In the genomic region with DNA sequence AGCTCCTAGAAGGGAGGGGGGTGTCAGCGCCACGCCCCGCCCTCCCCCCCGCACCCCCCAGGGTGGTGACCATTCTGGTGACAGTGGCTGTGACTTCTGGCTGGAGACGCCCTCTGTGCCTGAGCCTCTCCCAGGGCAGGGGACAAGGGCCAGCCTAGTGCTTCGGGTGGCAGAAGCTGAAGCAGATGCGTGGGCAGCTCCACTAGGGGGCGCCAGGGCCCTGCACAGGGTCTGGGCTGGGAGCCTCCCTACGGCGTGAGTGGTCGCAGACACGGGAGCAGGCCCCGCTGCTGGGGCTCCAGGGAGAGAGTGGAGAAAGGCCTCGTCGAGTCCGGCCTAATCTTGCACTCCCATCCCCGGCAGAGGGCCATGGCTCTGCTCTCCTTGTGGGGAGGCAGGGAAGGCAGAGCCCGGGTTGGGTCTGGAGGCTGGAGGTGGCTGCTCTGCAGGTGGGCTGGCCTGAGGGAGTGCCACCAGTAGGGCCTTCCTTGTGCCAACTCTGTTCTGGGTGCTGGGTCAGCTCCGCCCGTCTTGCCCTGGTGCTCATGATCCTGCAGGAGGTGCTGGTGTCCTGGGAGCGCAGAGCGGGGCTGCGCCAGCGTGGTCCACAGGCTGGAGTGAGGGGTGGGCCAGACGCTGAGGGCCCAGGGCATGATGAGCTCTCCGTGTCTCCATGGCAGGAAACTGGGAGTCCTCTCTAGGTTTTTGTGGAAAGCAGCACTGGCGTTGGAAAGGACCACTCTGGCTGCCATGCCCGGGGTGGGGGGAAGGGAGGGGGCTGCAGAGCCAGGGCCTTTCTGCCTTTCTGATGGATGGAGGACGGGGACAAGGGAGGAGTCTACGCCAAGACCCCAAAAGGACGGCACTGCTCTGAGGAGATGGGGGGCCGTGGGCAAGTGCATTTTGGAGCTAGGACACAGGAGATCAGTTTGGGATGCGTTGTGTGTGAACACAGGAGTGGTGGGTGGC, we compare ENCODE assay signal across 8 cellular contexts. TPM values are rescaled to one million over a fixed set of nuclear protein-coding genes. Genes with fewer than 3 reads are reported as not detected.
DNase-seq lines count a peak whose midpoint lies in the region; ATAC-seq and TF ChIP-seq lines count a peak whose summit lies in the region.

No MANE protein-coding gene starts in this region.

- no peak overlapping the region for H3K27ac Mint-ChIP-seq in CD8-positive, alpha-beta T cell
- H3K27ac Mint-ChIP-seq in activated naive CD8-positive, alpha-beta T cell treated with anti-CD3 and anti-CD28 coated beads, Interleukin-2, amount 10 ng/mL, durations not matched to agents 7 days and 5 days = peak overlapping the region; percentile 65

- POLR2A ChIA-PET in CD8-positive, alpha-beta T cell (lab: Charles Lee) = interaction anchor here (2.5 to 3.9 kb wide), 3 partner anchors 17 to 61 kb away, joined by 10 to 26 read pairs (median 21); a partner anchor contains a TSS
- POLR2A ChIA-PET in activated naive CD8-positive, alpha-beta T cell treated with anti-CD3 and anti-CD28 coated beads, Interleukin-2, amount 10 ng/mL, durations not matched to agents 7 days and 5 days (lab: Charles Lee) = interaction anchor here (0.7 to 5.7 kb wide), 8 partner anchors 10 to 79 kb away, joined by 3 to 39 read pairs (median 4); a partner anchor contains a TSS

- peaks cover 31% of the 10 kb centered on the region for H3K4me1 ChIP-seq in CD8-positive, alpha-beta T cell (ENCODE audit: insufficient read depth, low read length)

- peak in 6 of 7 experiments; percentile 48 to 77 (median 62) for DNase-seq in CD8-positive, alpha-beta T cell
- DNase-seq in KBM-7 (peak; percentile 68), T follicular helper cell (ENCODE audit: low read depth) (peak; percentile 42), iPS-NIHi7 (ENCODE audit: extremely low spot score) (peak; percentile 87), KG1 (lab: John Stamatoyannopoulos, UW) (no peak)
- DNase-seq in activated naive CD8-positive, alpha-beta T cell treated with anti-CD3 and anti-CD28 coated beads, Interleukin-2, amount 10 ng/mL, durations not matched to agents 7 days and 5 days = peak; percentile 82
- peak; percentile 40 for DNase-seq in stimulated activated CD8-positive, alpha-beta memory T cell treated with anti-CD3 and anti-CD28 coated beads, Interleukin-12 subunit alpha, Interleukin-12 subunit beta, amount 100 ng/mL, for 1 hour (ENCODE audit: low read depth)

- ATAC-seq in CD8-positive, alpha-beta T cell = no peak
- ATAC-seq in activated naive CD8-positive, alpha-beta T cell treated with anti-CD3 and anti-CD28 coated beads, Interleukin-2, amount 10 ng/mL, durations not matched to agents 7 days and 5 days (ENCODE audit: low read depth) = no peak
- no peak for ATAC-seq in GM19467 (IDR thresholded peaks at IDR 0.05; ENCODE audit: unreplicated experiment)

- H3K36me3 ChIP-seq in CD8-positive, alpha-beta T cell (ENCODE audit: insufficient read depth, low read length) = no peaks in the 10 kb centered on the region

- peaks cover 23% of the 10 kb centered on the region for H3K4me1 Mint-ChIP-seq in CD8-positive, alpha-beta T cell (ENCODE audit: low read depth)
- peaks cover 13% of the 10 kb centered on the region for H3K4me1 Mint-ChIP-seq in activated naive CD8-positive, alpha-beta T cell treated with anti-CD3 and anti-CD28 coated beads, Interleukin-2, amount 10 ng/mL, durations not matched to agents 7 days and 5 days

- H3K9me3 Mint-ChIP-seq in CD8-positive, alpha-beta T cell = no peaks in the 10 kb centered on the region
- no peaks in the 10 kb centered on the region for H3K9me3 Mint-ChIP-seq in activated naive CD8-positive, alpha-beta T cell treated with anti-CD3 and anti-CD28 coated beads, Interleukin-2, amount 10 ng/mL, durations not matched to agents 7 days and 5 days

- intact Hi-C loops in CD8-positive, alpha-beta T cell (cut with DNase I, micrococcal nuclease) = loop anchor here in 1 of 2 experiments (5.0 to 10.0 kb wide), 3 partner anchors 435 to 1032 kb away; a partner anchor contains a TSS

- no peaks in the 10 kb centered on the region for H3K27me3 Mint-ChIP-seq in CD8-positive, alpha-beta T cell (ENCODE audit: low read depth)
- H3K27me3 Mint-ChIP-seq in activated naive CD8-positive, alpha-beta T cell treated with anti-CD3 and anti-CD28 coated beads, Interleukin-2, amount 10 ng/mL, durations not matched to agents 7 days and 5 days = no peaks in the 10 kb centered on the region

- H3K27ac ChIP-seq in CD8-positive, alpha-beta T cell (ENCODE audit: low read depth, low read length) = no peak overlapping the region

- H3K4me3 Mint-ChIP-seq in CD8-positive, alpha-beta T cell = peak overlapping the region; percentile 1
- peak overlapping the region; percentile 22 for H3K4me3 Mint-ChIP-seq in activated naive CD8-positive, alpha-beta T cell treated with anti-CD3 and anti-CD28 coated beads, Interleukin-2, amount 10 ng/mL, durations not matched to agents 7 days and 5 days

- in situ Hi-C loops in KBM-7 (cut with MboI; ENCODE audit: low pct_unique_long_range_greater_than_20kb, low sequenced_read_pairs) = no loop called here

- CTCF ChIA-PET in CD8-positive, alpha-beta T cell (lab: Charles Lee) = interaction anchor here (0.5 to 13.1 kb wide), 23 partner anchors 9 to 285 kb away, joined by 3 to 220 read pairs (median 3); a partner anchor contains a TSS

- TF ChIP-seq CTCF in CD8-positive, alpha-beta T cell (IDR thresholded peaks at IDR 0.05) = peak; percentile 71

- no peaks in the 10 kb centered on the region for H3K27me3 ChIP-seq in CD8-positive, alpha-beta T cell (ENCODE audit: insufficient read depth, low read length)

- H3K36me3 Mint-ChIP-seq in CD8-positive, alpha-beta T cell = peaks cover 2% of the 10 kb centered on the region
- no peaks in the 10 kb centered on the region for H3K36me3 Mint-ChIP-seq in activated naive CD8-positive, alpha-beta T cell treated with anti-CD3 and anti-CD28 coated beads, Interleukin-2, amount 10 ng/mL, durations not matched to agents 7 days and 5 days

- H3K4me3 ChIP-seq in CD8-positive, alpha-beta T cell (ENCODE audit: low read depth, low read length) = no peak overlapping the region

- H3K9me3 ChIP-seq in CD8-positive, alpha-beta T cell (ENCODE audit: low read length) = no peaks in the 10 kb centered on the region

RNA-seq across cellular contexts. Expression of a gene that starts 2.5 kb away (rescaled TPM):
- total RNA-seq in CD8-positive, alpha-beta T cell = 10 to 100 TPM; 11.1 to 14.3 TPM
- total RNA-seq in activated naive CD8-positive, alpha-beta T cell treated with anti-CD3 and anti-CD28 coated beads, Interleukin-2, amount 10 ng/mL, durations not matched to agents 7 days and 5 days = 10 to 100 TPM; 62.0 to 64.7 TPM

RNA-seq across cellular contexts. Expression of a gene that starts 2.9 kb away (rescaled TPM):
- total RNA-seq in CD8-positive, alpha-beta T cell = 1 to 10 TPM; 5.1 to 5.6 TPM
- 10 to 100 TPM; 41.6 to 45.1 TPM for total RNA-seq in activated naive CD8-positive, alpha-beta T cell treated with anti-CD3 and anti-CD28 coated beads, Interleukin-2, amount 10 ng/mL, durations not matched to agents 7 days and 5 days

RNA-seq across cellular contexts. Expression of a gene that starts 11.3 kb away (rescaled TPM):
- total RNA-seq in CD8-positive, alpha-beta T cell = 1 to 10 TPM; 2.1 to 3.5 TPM
- total RNA-seq in activated naive CD8-positive, alpha-beta T cell treated with anti-CD3 and anti-CD28 coated beads, Interleukin-2, amount 10 ng/mL, durations not matched to agents 7 days and 5 days = 1 to 10 TPM; 6.7 to 7.6 TPM

RNA-seq across cellular contexts. Expression of a gene that starts 17.3 kb away (rescaled TPM):
- total RNA-seq in CD8-positive, alpha-beta T cell = 10 to 100 TPM; 71.7 to 77.7 TPM
- 100 to 1,000 TPM; 110 to 115 TPM for total RNA-seq in activated naive CD8-positive, alpha-beta T cell treated with anti-CD3 and anti-CD28 coated beads, Interleukin-2, amount 10 ng/mL, durations not matched to agents 7 days and 5 days

RNA-seq across cellular contexts. Expression of a gene that starts 31.4 kb away (rescaled TPM):
- total RNA-seq in CD8-positive, alpha-beta T cell = 10 to 100 TPM; 26.2 to 27.2 TPM
- 10 to 100 TPM; 28.7 to 28.8 TPM for total RNA-seq in activated naive CD8-positive, alpha-beta T cell treated with anti-CD3 and anti-CD28 coated beads, Interleukin-2, amount 10 ng/mL, durations not matched to agents 7 days and 5 days

Comparison
In these comparisons a context has a peak if more than half of its experiments do, and no peak if none do; other contexts are left out.
1. RNA of a gene that starts 2.5 kb away (total RNA-seq): 62.0 to 64.7 TPM in activated naive CD8-positive, alpha-beta T cell treated with anti-CD3 and anti-CD28 coated beads, Interleukin-2, amount 10 ng/mL, durations not matched to agents 7 days and 5 days; 11.1 to 14.3 TPM in CD8-positive, alpha-beta T cell; every median in the first group is over 4 times any median in the second.
2. RNA of a gene that starts 2.9 kb away (total RNA-seq): 41.6 to 45.1 TPM in activated naive CD8-positive, alpha-beta T cell treated with anti-CD3 and anti-CD28 coated beads, Interleukin-2, amount 10 ng/mL, durations not matched to agents 7 days and 5 days; 5.1 to 5.6 TPM in CD8-positive, alpha-beta T cell; every median in the first group is over 4 times any median in the second.